ENCODE assay signal across 17 cellular contexts in the genomic region with DNA sequence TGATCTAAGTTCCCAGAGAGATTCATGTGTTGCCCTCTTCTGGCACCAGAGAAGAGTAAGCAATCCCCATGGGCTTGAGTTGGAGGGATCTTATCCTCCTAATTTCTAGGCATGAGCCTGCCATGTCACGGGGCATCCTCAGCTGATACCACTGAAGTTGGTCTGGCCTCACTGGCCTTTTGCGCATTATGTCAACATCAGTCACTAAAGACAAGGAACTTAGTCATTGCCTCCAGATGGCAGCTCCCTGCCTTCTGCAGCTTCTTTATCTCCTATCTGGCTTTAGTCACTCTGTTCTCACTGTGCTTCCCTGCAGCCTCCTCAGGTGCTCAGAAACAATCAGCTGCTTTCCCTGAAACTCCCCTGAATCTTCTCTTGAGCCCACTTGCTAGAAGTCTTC.
DNase-seq lines count a peak whose midpoint lies in the region; ATAC-seq and TF ChIP-seq lines count a peak whose summit lies in the region.
"Had no signal": no experiment of that assay in that cellular context is flagged by ENCODE, and none has a peak within 500 bp of the region (broad histone marks: within the 10 kb centered on the region; RNA-seq: fewer than 3 reads in every experiment).

No MANE protein-coding gene starts in this region.

- intact Hi-C loops in HCT116 (cut with micrococcal nuclease): no loop called here

- WGBS in mesendoderm (ENCODE audit: extremely low coverage, insufficient coverage, low lambda C conversion rate): no CpG with 5 or more reads among the region's 2 CpGs
- 67% methylated on average over 2 of the region's 2 CpGs for WGBS in smooth muscle cell (ENCODE audit: low lambda C conversion rate)

- no TSS peak for BruUV-seq in HCT116 (replicated peaks; lab: Mats Ljungman, UMichigan)

- H3K23ac ChIP-seq in mesendoderm (ENCODE audit: low read length): no peak overlapping the region

- H2BK5ac ChIP-seq in mesendoderm (ENCODE audit: low read length): no peak overlapping the region

- H3K27ac ChIP-seq in HCT116 (ENCODE audit: low read depth, low read length) (no peak overlapping the region), brain microvascular endothelial cell (no peak overlapping the region), mesendoderm (ENCODE audit: low read depth, low read length) (no peak overlapping the region), smooth muscle cell (ENCODE audit: low read depth) (no peak overlapping the region)
- H3K27ac ChIP-seq: KMS-11 had no signal

- H3K79me1 ChIP-seq in mesendoderm (ENCODE audit: low read length): no peaks in the 10 kb centered on the region

- no peaks in the 10 kb centered on the region for H3K36me3 ChIP-seq in HCT116 (ENCODE audit: control insufficient read depth in 1 of 2, insufficient read depth in 2 of 2, low read length in 2 of 2)
- H3K36me3 ChIP-seq in brain microvascular endothelial cell (replicated peaks): no peaks in the 10 kb centered on the region
- no peaks in the 10 kb centered on the region for H3K36me3 ChIP-seq in mesendoderm (ENCODE audit: control insufficient read depth, insufficient read depth, low read length)
- H3K36me3 ChIP-seq in smooth muscle cell (ENCODE audit: low read depth): no peaks in the 10 kb centered on the region

- no peak overlapping the region for H3K18ac ChIP-seq in mesendoderm (ENCODE audit: low read length)

- TF ChIP-seq CTCF in HCT116 (IDR thresholded peaks at IDR 0.05 in 2 of 3, conservative IDR thresholded peaks at IDR 0.05 in 1 of 3; ENCODE audit: borderline replicate concordance in 1 of 3, insufficient read depth in 1 of 3, low read depth in 2 of 3, low read length in 2 of 3) (no peak), brain microvascular endothelial cell (IDR thresholded peaks at IDR 0.05; ENCODE audit: low read depth, low read length, missing control alignments) (no peak), smooth muscle cell (IDR thresholded peaks at IDR 0.05; ENCODE audit: borderline replicate concordance, insufficient read depth, poor library complexity, severe bottlenecking) (no peak)

- no peaks in the 10 kb centered on the region for H3F3A ChIP-seq in smooth muscle cell (ENCODE audit: low read depth)

- H2AK5ac ChIP-seq in mesendoderm (ENCODE audit: low read length): no peak overlapping the region

- H3K4me1 ChIP-seq in HCT116 (ENCODE audit: control insufficient read depth in 1 of 2, insufficient read depth in 2 of 2, low read length in 2 of 2): no peaks in the 10 kb centered on the region
- no peaks in the 10 kb centered on the region for H3K4me1 ChIP-seq in mesendoderm (ENCODE audit: control insufficient read depth, low read depth, low read length)
- H3K4me1 ChIP-seq in smooth muscle cell (ENCODE audit: low read depth): no peaks in the 10 kb centered on the region
- H3K4me1 ChIP-seq: Caco-2 had no signal

- H3K4me2 ChIP-seq in HCT116 (ENCODE audit: low read length): no peak overlapping the region
- no peak overlapping the region for H3K4me2 ChIP-seq in mesendoderm (ENCODE audit: low read length)
- H3K4me2 ChIP-seq in smooth muscle cell: no peak overlapping the region
- H3K4me2 ChIP-seq: KMS-11 had no signal

- H3K27me3 ChIP-seq in HCT116 (ENCODE audit: insufficient read depth, low read length) (no peaks in the 10 kb centered on the region), brain microvascular endothelial cell (replicated peaks) (no peaks in the 10 kb centered on the region), mesendoderm (ENCODE audit: insufficient read depth, low read length, poor library complexity) (no peaks in the 10 kb centered on the region), smooth muscle cell (ENCODE audit: low read depth) (no peaks in the 10 kb centered on the region)

- H2BK15ac ChIP-seq in mesendoderm (replicated peaks; ENCODE audit: low read depth): no peak overlapping the region

- no peak for ATAC-seq in HCT116
- ATAC-seq: GM12878, HepG2, T-cell had no signal

- no peak overlapping the region for H4K5ac ChIP-seq in mesendoderm (ENCODE audit: low read length)

- no peaks in the 10 kb centered on the region for H3K9me2 ChIP-seq in HCT116 (ENCODE audit: insufficient read depth)

- H3K4ac ChIP-seq in mesendoderm (ENCODE audit: low read depth, low read length): no peak overlapping the region

- H3K9ac ChIP-seq in HCT116 (ENCODE audit: low read length) (no peak overlapping the region), mesendoderm (ENCODE audit: low read length) (no peak overlapping the region), smooth muscle cell (ENCODE audit: low read depth) (no peak overlapping the region)
- H3K9ac ChIP-seq: KMS-11 had no signal

- H2BK120ac ChIP-seq in mesendoderm (ENCODE audit: low read depth, low read length): no peak overlapping the region

- no peak overlapping the region for H3K56ac ChIP-seq in mesendoderm (ENCODE audit: low read length)

- DNase-seq in HCT116 (ENCODE audit: low read depth, low spot score): no peak
- DNase-seq in OCI-M1 (lab: John Stamatoyannopoulos, UW): peak; percentile 50
- DNase-seq in brain microvascular endothelial cell: peak; percentile 18
- peak; percentile 30 for DNase-seq in mesendoderm
- DNase-seq in smooth muscle cell (lab: John Stamatoyannopoulos, UW; ENCODE audit: unreplicated experiment): no peak
- no peak for DNase-seq in DMS114 treated with DMSO at 0.1 percent for 48 hours (lab: John Stamatoyannopoulos, UW; ENCODE audit: unreplicated experiment)
- DNase-seq in superior temporal gyrus (ENCODE audit: extremely low spot score): no peak
- DNase-seq: Caco-2; CD4-positive, CD25-positive, alpha-beta regulatory T cell; MM.1S; NCI-H1105; NCI-H1694; NCI-H526 treated with DMSO at 0.1 percent for 48 hours; T-cell had no signal

- in situ Hi-C loops in brain microvascular endothelial cell (cut with HindIII; ENCODE audit: low pct_ligation_motif_present, low sequenced_read_pairs): no loop called here

- RAD21 ChIA-PET in HCT116 (lab: Charles Lee; ENCODE audit: low non-redundant PET in 1 of 2, low total read pairs in 2 of 2, uncharacterized antibody in 2 of 2, unreplicated experiment in 2 of 2): no interaction called here

- peak; percentile 8; the same call in 1 of the 2 replicates for TF ChIP-seq RAD21 in HCT116 (IDR thresholded peaks at IDR 0.05; ENCODE audit: low read depth)

- CTCF ChIA-PET in HCT116 (lab: Charles Lee): no interaction called here

- no peak overlapping the region for H2AFZ ChIP-seq in HCT116 (ENCODE audit: low read depth, low read length, poor library complexity, severe bottlenecking)
- no peak overlapping the region for H2AFZ ChIP-seq in smooth muscle cell (ENCODE audit: low read depth)

- H4K20me1 ChIP-seq in HCT116 (ENCODE audit: insufficient read depth) (no peaks in the 10 kb centered on the region), smooth muscle cell (ENCODE audit: low read depth) (no peaks in the 10 kb centered on the region)

- H3K9me3 ChIP-seq in HCT116 (ENCODE audit: control insufficient read depth in 1 of 2, insufficient read depth in 1 of 2, low read depth in 1 of 2, low read length in 2 of 2): no peaks in the 10 kb centered on the region
- H3K9me3 ChIP-seq in smooth muscle cell (replicated peaks; ENCODE audit: low read depth): no peaks in the 10 kb centered on the region

- no peak for TF ChIP-seq POLR2A in HCT116 (IDR thresholded peaks at IDR 0.05; ENCODE audit: borderline replicate concordance, extremely low read depth, insufficient read depth, insufficient read length)

- POLR2A ChIA-PET in HCT116 (lab: Charles Lee): no interaction called here

- H3K79me2 ChIP-seq in HCT116 (ENCODE audit: insufficient read depth, low read length) (no peaks in the 10 kb centered on the region), mesendoderm (ENCODE audit: control insufficient read depth, insufficient read depth, low read length) (no peaks in the 10 kb centered on the region), smooth muscle cell (ENCODE audit: low read depth) (no peaks in the 10 kb centered on the region)

- H3K4me3 ChIP-seq in HCT116 (replicated peaks in 1 of 2; ENCODE audit: low read depth in 1 of 2, low read length in 2 of 2) (no peak overlapping the region), brain microvascular endothelial cell (ENCODE audit: low read depth, low read length) (no peak overlapping the region), mesendoderm (ENCODE audit: low read length) (no peak overlapping the region), smooth muscle cell (no peak overlapping the region)
- H3K4me3 ChIP-seq: GM12878 had no signal

- H4K8ac ChIP-seq in mesendoderm (ENCODE audit: low read depth, low read length): no peak overlapping the region

TF ChIP-seq in HCT116, 20 proteins besides CTCF, POLR2A, EP300 and RAD21:
- TF ChIP-seq, protein P1, sequence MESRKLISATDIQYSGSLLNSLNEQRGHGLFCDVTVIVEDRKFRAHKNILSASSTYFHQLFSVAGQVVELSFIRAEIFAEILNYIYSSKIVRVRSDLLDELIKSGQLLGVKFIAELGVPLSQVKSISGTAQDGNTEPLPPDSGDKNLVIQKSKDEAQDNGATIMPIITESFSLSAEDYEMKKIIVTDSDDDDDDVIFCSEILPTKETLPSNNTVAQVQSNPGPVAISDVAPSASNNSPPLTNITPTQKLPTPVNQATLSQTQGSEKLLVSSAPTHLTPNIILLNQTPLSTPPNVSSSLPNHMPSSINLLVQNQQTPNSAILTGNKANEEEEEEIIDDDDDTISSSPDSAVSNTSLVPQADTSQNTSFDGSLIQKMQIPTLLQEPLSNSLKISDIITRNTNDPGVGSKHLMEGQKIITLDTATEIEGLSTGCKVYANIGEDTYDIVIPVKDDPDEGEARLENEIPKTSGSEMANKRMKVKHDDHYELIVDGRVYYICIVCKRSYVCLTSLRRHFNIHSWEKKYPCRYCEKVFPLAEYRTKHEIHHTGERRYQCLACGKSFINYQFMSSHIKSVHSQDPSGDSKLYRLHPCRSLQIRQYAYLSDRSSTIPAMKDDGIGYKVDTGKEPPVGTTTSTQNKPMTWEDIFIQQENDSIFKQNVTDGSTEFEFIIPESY (IDR thresholded peaks at IDR 0.05; ENCODE audit: extremely low read depth, insufficient replicate concordance, low read length): no peak
- no peak for TF ChIP-seq ZNF274 (IDR thresholded peaks at IDR 0.05; ENCODE audit: low read depth, low read length)
- no peak for TF ChIP-seq SP1 (IDR thresholded peaks at IDR 0.05; ENCODE audit: low read depth)
- TF ChIP-seq FOSL1 (IDR thresholded peaks at IDR 0.05; ENCODE audit: low read depth): no peak
- TF ChIP-seq, protein P2, sequence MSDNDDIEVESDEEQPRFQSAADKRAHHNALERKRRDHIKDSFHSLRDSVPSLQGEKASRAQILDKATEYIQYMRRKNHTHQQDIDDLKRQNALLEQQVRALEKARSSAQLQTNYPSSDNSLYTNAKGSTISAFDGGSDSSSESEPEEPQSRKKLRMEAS (IDR thresholded peaks at IDR 0.05): no peak
- TF ChIP-seq ELF1 (IDR thresholded peaks at IDR 0.05; ENCODE audit: borderline replicate concordance, low read depth): no peak
TF ChIP-seq in HCT116: peak in this region for 0.

Comparison
In these comparisons a context has a peak if more than half of its experiments do, and no peak if none do; other contexts are left out.
1. DNase-seq: peak in OCI-M1 (single experiment), brain microvascular endothelial cell (single experiment) and mesendoderm (single experiment); none in HCT116 (single experiment), smooth muscle cell (single experiment), DMS114 treated with DMSO at 0.1 percent for 48 hours (single experiment) and superior temporal gyrus (single experiment).